In the genomic region with DNA sequence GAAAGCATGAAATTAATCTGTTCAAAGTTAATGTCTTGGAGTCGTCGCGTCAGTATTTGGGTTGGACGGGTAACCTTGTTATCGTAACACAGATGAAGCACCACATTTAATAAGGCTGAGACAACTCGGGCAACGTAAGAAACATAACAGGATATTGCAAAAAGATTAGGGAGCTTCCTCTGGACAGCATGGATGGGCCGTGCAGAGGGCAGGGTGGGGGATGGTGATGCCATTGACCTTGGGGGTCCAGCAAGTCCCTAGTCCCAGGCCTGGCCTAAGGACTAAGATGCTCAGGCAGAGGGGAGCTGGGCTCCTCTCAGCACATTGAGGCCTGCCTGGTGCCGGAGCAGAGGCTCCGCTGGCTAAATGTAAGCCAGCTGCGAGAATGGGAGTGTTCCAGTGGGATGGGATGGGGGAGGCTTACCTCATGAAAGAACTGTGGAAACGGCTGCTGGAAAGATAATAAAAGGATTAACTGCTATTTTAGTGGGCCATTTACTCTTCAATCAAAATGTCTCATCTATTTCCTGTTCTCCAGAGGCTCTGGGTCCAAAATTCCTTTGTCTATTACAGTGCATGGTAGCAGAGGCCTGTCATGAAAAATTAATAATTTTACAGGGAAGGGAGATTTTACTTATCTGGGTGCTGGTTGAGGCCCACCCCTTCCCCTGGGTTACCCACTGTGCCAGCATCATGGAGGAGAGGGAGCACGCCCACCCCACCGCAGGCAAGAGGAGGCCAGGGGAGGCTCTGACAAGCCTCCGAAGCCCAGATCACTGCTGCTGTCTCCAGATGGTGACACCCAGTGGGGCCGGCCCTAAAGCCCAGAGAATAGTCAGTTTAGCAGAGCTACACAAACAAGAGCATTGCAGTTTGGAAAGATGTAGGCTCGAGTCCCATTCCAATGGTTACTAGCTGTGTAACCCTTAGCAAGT, we compare ENCODE assay signal across 17 cellular contexts.
DNase-seq lines count a peak whose midpoint lies in the region; ATAC-seq and TF ChIP-seq lines count a peak whose summit lies in the region.
"Had no signal": no experiment of that assay in that cellular context is flagged by ENCODE, and none has a peak within 500 bp of the region (broad histone marks: within the 10 kb centered on the region; RNA-seq: fewer than 3 reads in every experiment).

No MANE protein-coding gene starts in this region.

- CTCF ChIA-PET in activated naive CD4-positive, alpha-beta T cell treated with anti-CD3 and anti-CD28 coated beads, Interleukin-2, amount 10 ng/mL, durations not matched to agents 7 days and 5 days (lab: Charles Lee) = no interaction called here

- H3K4me1 ChIP-seq in aorta (ENCODE audit: control insufficient read depth in 1 of 2, insufficient read depth in 2 of 2, low read length in 2 of 2) = no peaks in the 10 kb centered on the region

- ATAC-seq in aorta (ENCODE audit: low FRiP score) = peak; percentile 6
- ATAC-seq: activated naive CD8-positive, alpha-beta T cell treated with anti-CD3 and anti-CD28 coated beads, Interleukin-2, amount 50 U/mL, for 24 hours; naive thymus-derived CD8-positive, alpha-beta T cell; stimulated activated memory B cell treated with anti-CD40 and anti-IgM and Interleukin-4, amounts not matched to agents 10 μg/mL and 1 μg/mL and 100 μg/mL, for 72 hours had no signal

- no peaks in the 10 kb centered on the region for H3K4me1 Mint-ChIP-seq in activated naive CD4-positive, alpha-beta T cell treated with anti-CD3 and anti-CD28 coated beads, Interleukin-2, amount 50 U/mL, for 24 hours
- no peaks in the 10 kb centered on the region for H3K4me1 Mint-ChIP-seq in activated naive CD4-positive, alpha-beta T cell treated with anti-CD3 and anti-CD28 coated beads, Interleukin-2, amount 10 ng/mL, durations not matched to agents 7 days and 5 days
- H3K4me1 Mint-ChIP-seq: activated naive CD8-positive, alpha-beta T cell treated with anti-CD3 and anti-CD28 coated beads, Interleukin-2, amount 50 U/mL, for 24 hours; stimulated activated memory B cell treated with anti-CD40 and anti-IgM and Interleukin-4, amounts not matched to agents 10 μg/mL and 1 μg/mL and 100 μg/mL, for 72 hours had no signal

- H3K9me3 Mint-ChIP-seq in activated naive CD4-positive, alpha-beta T cell treated with anti-CD3 and anti-CD28 coated beads, Interleukin-2, amount 50 U/mL, for 24 hours = no peaks in the 10 kb centered on the region
- H3K9me3 Mint-ChIP-seq in activated naive CD4-positive, alpha-beta T cell treated with anti-CD3 and anti-CD28 coated beads, Interleukin-2, amount 10 ng/mL, durations not matched to agents 7 days and 5 days = no peaks in the 10 kb centered on the region
- H3K9me3 Mint-ChIP-seq: activated naive CD8-positive, alpha-beta T cell treated with anti-CD3 and anti-CD28 coated beads, Interleukin-2, amount 50 U/mL, for 24 hours; naive thymus-derived CD8-positive, alpha-beta T cell; stimulated activated memory B cell treated with anti-CD40 and anti-IgM and Interleukin-4, amounts not matched to agents 10 μg/mL and 1 μg/mL and 100 μg/mL, for 72 hours had no signal

- no peaks in the 10 kb centered on the region for H3K36me3 Mint-ChIP-seq in activated naive CD4-positive, alpha-beta T cell treated with anti-CD3 and anti-CD28 coated beads, Interleukin-2, amount 50 U/mL, for 24 hours
- no peaks in the 10 kb centered on the region for H3K36me3 Mint-ChIP-seq in activated naive CD4-positive, alpha-beta T cell treated with anti-CD3 and anti-CD28 coated beads, Interleukin-2, amount 10 ng/mL, durations not matched to agents 7 days and 5 days
- H3K36me3 Mint-ChIP-seq: naive thymus-derived CD8-positive, alpha-beta T cell; stimulated activated memory B cell treated with anti-CD40 and anti-IgM and Interleukin-4, amounts not matched to agents 10 μg/mL and 1 μg/mL and 100 μg/mL, for 72 hours had no signal

- no peak for DNase-seq in activated naive CD4-positive, alpha-beta T cell treated with anti-CD3 and anti-CD28 coated beads, Interleukin-2, amount 10 ng/mL, durations not matched to agents 7 days and 5 days
- DNase-seq in choroid plexus epithelial cell (ENCODE audit: low read depth) (peak; percentile 45), left kidney (ENCODE audit: low read depth, low spot score) (peak; percentile 79), aorta (peak; percentile 42 to 65), midbrain (lab: John Stamatoyannopoulos, UW) (no peak), COLO668 (lab: John Stamatoyannopoulos, UW; ENCODE audit: unreplicated experiment) (no peak)
- no peak for DNase-seq in activated CD4-positive, alpha-beta T cell treated with anti-CD3 and anti-CD28 coated beads for 4 hours
- DNase-seq: activated naive CD8-positive, alpha-beta T cell treated with anti-CD3 and anti-CD28 coated beads, Interleukin-2, amount 50 U/mL, for 24 hours; HCEC 1CT; naive thymus-derived CD8-positive, alpha-beta T cell; NCI-H1436 treated with DMSO at 0.1 percent for 48 hours; retina; stimulated activated CD4-positive, alpha-beta T cell treated with anti-CD3 and anti-CD28 coated beads, Interleukin-4, amount 100 ng/mL, for 24 hours had no signal

- H3K27ac ChIP-seq in aorta (ENCODE audit: low read depth in 1 of 2, low read length in 2 of 2) = no peak overlapping the region
- H3K27ac ChIP-seq: epithelial cell of prostate, KMS-11 had no signal

- no peak for TF ChIP-seq CTCF in choroid plexus epithelial cell (conservative IDR thresholded peaks at IDR 0.05; ENCODE audit: low read depth, low read length)

- H3K27ac Mint-ChIP-seq in activated naive CD4-positive, alpha-beta T cell treated with anti-CD3 and anti-CD28 coated beads, Interleukin-2, amount 50 U/mL, for 24 hours = peak overlapping the region; percentile 60
- no peak overlapping the region for H3K27ac Mint-ChIP-seq in activated naive CD4-positive, alpha-beta T cell treated with anti-CD3 and anti-CD28 coated beads, Interleukin-2, amount 10 ng/mL, durations not matched to agents 7 days and 5 days
- H3K27ac Mint-ChIP-seq: activated naive CD8-positive, alpha-beta T cell treated with anti-CD3 and anti-CD28 coated beads, Interleukin-2, amount 50 U/mL, for 24 hours; naive thymus-derived CD8-positive, alpha-beta T cell; stimulated activated memory B cell treated with anti-CD40 and anti-IgM and Interleukin-4, amounts not matched to agents 10 μg/mL and 1 μg/mL and 100 μg/mL, for 72 hours had no signal

- no peaks in the 10 kb centered on the region for H3K27me3 Mint-ChIP-seq in activated naive CD4-positive, alpha-beta T cell treated with anti-CD3 and anti-CD28 coated beads, Interleukin-2, amount 50 U/mL, for 24 hours
- peaks cover 29% of the 10 kb centered on the region for H3K27me3 Mint-ChIP-seq in activated naive CD4-positive, alpha-beta T cell treated with anti-CD3 and anti-CD28 coated beads, Interleukin-2, amount 10 ng/mL, durations not matched to agents 7 days and 5 days

- intact Hi-C loops in aorta (cut with DNase I) = loop anchor here in 1 of 2 donors (5.0 kb wide), 1 partner anchor 104 kb away; no protein-coding TSS in a partner anchor

- no peaks in the 10 kb centered on the region for H3K9me3 ChIP-seq in aorta (ENCODE audit: control insufficient read depth, low read length)

- H3K4me3 ChIP-seq in choroid plexus epithelial cell (ENCODE audit: low read depth, low read length) (no peak overlapping the region), aorta (ENCODE audit: low read length in 2 of 2) (no peak overlapping the region)

- H3K36me3 ChIP-seq in aorta (ENCODE audit: control insufficient read depth in 1 of 2, insufficient read depth in 2 of 2, low read length in 1 of 2) = no peaks in the 10 kb centered on the region

- H3K4me3 Mint-ChIP-seq in activated naive CD4-positive, alpha-beta T cell treated with anti-CD3 and anti-CD28 coated beads, Interleukin-2, amount 50 U/mL, for 24 hours = no peak overlapping the region
- H3K4me3 Mint-ChIP-seq in activated naive CD4-positive, alpha-beta T cell treated with anti-CD3 and anti-CD28 coated beads, Interleukin-2, amount 10 ng/mL, durations not matched to agents 7 days and 5 days = no peak overlapping the region
- H3K4me3 Mint-ChIP-seq: activated naive CD8-positive, alpha-beta T cell treated with anti-CD3 and anti-CD28 coated beads, Interleukin-2, amount 50 U/mL, for 24 hours; naive thymus-derived CD8-positive, alpha-beta T cell; stimulated activated memory B cell treated with anti-CD40 and anti-IgM and Interleukin-4, amounts not matched to agents 10 μg/mL and 1 μg/mL and 100 μg/mL, for 72 hours had no signal

- WGBS in aorta, 2 donors = 64 to 65% methylated on average over 17 of the region's 17 CpGs

- H3K27me3 ChIP-seq in aorta (ENCODE audit: control insufficient read depth in 1 of 2, insufficient read depth in 2 of 2, low read length in 1 of 2) = no peaks in the 10 kb centered on the region

Comparison
In these comparisons a context has a peak if more than half of its experiments do, and no peak if none do; other contexts are left out.
1. DNase-seq: peak in choroid plexus epithelial cell (single experiment), left kidney (single experiment) and aorta (2 of 2); none in activated naive CD4-positive, alpha-beta T cell treated with anti-CD3 and anti-CD28 coated beads, Interleukin-2, amount 10 ng/mL, durations not matched to agents 7 days and 5 days (single experiment), midbrain (single experiment), activated CD4-positive, alpha-beta T cell treated with anti-CD3 and anti-CD28 coated beads for 4 hours (0 of 2) and COLO668 (single experiment).